ENCODE assay signal across 8 cellular contexts in genomic region chr9:94603259-94603776, GRCh38. TPM values are rescaled to one million over a fixed set of nuclear protein-coding genes. Genes with fewer than 3 reads are reported as not detected.
DNase-seq lines count a peak whose midpoint lies in the region; ATAC-seq and TF ChIP-seq lines count a peak whose summit lies in the region.

No MANE protein-coding gene starts in this region.

- H3K4me1 ChIP-seq in BE2C: no peaks in the 10 kb centered on the region

- H3K27me3 ChIP-seq in BE2C (no peaks in the 10 kb centered on the region), H7 (ENCODE audit: control insufficient read depth, insufficient read depth, low read length) (no peaks in the 10 kb centered on the region), dorsolateral prefrontal cortex (peaks cover 0 to 9% (median 0%) of the 10 kb centered on the region in 45 donors)

- no peak overlapping the region for H3K4me3 ChIP-seq in BE2C (ENCODE audit: low read depth, low read length)
- H3K4me3 ChIP-seq in H7 (ENCODE audit: insufficient read depth, low read depth, low read length): no peak overlapping the region
- peak overlapping the region in 20 of 59 donors; percentile 0 to 54 (median 26) for H3K4me3 ChIP-seq in dorsolateral prefrontal cortex

- intact Hi-C loops in dorsolateral prefrontal cortex (cut with DNase I): no loop called here

- H3K27ac ChIP-seq in dorsolateral prefrontal cortex: no peak overlapping the region

- DNase-seq in BE2C (peak; percentile 71), H7 (peak; percentile 94), NCI-H345 treated with DMSO at 0.1 percent for 48 hours (lab: John Stamatoyannopoulos, UW; ENCODE audit: unreplicated experiment) (peak; percentile 0), dorsolateral prefrontal cortex (peak; percentile 29 to 87 (median 59)), lung microvascular endothelial cell (ENCODE audit: low read depth in 2 of 2) (peak; percentile 53 to 54)
- DNase-seq in activated CD4-positive, alpha-beta T cell treated with anti-CD3 and anti-CD28 coated beads, Interleukin-2, amount 50 U/mL, for 1 hour: peak; percentile 70
- peak; percentile 57 to 62 (median 59) for DNase-seq in stimulated activated CD4-positive, alpha-beta T cell treated with anti-CD3 and anti-CD28 coated beads, TNF-alpha, amount 100 ng/mL, for 48 hours (ENCODE audit: low read depth in 3 of 3)

- no peak for ATAC-seq in GM18519 (IDR thresholded peaks at IDR 0.05; ENCODE audit: low FRiP score, unreplicated experiment)

- H3K36me3 ChIP-seq in BE2C (no peaks in the 10 kb centered on the region), H7 (replicated peaks; ENCODE audit: control insufficient read depth, insufficient read depth, low read length) (no peaks in the 10 kb centered on the region)

- no peaks in the 10 kb centered on the region for H3K9me3 ChIP-seq in BE2C

- TF ChIP-seq CTCF in BE2C (IDR thresholded peaks at IDR 0.05; ENCODE audit: low read depth, low read length) (peak; percentile 77), dorsolateral prefrontal cortex (IDR thresholded peaks at IDR 0.05 in 54 of 56, conservative IDR thresholded peaks at IDR 0.05 in 2 of 56; ENCODE audit: low read depth in 1 of 56, partially characterized antibody in 56 of 56) (peak in 55 of 56 donors; percentile 15 to 80 (median 58))

RNA-seq across cellular contexts. Expression of gene FBP2, which starts 9.7 kb away (rescaled TPM):
- polyA plus RNA-seq in BE2C (2012; ENCODE audit: insufficient read depth, insufficient read length, low read depth): 2.2 TPM
- not detected in 2 replicates for total RNA-seq in H7 (2014; rRNA removed; shearing (Covaris generic))
- total RNA-seq in dorsolateral prefrontal cortex (under 1 TPM in 1 of 120 experiments, not detected in 119; 0.40 TPM), lung microvascular endothelial cell (not detected in 2 replicates)

RNA-seq across cellular contexts. Expression of gene FBP1, which starts 36.0 kb away (rescaled TPM):
- polyA plus RNA-seq in BE2C (2012; ENCODE audit: insufficient read depth, insufficient read length, low read depth): not detected
- total RNA-seq in H7 (2014; rRNA removed; shearing (Covaris generic)): 5.4 and 7.5 TPM in 2 replicates
- total RNA-seq in dorsolateral prefrontal cortex (1 to 10 TPM in 84 of 120 experiments, under 1 TPM in 27, not detected in 9; 0.58 to 7.0 (median 1.4) TPM), lung microvascular endothelial cell (0.44 TPM in 1 of 2 replicates, not detected in the other)

RNA-seq across cellular contexts. Expression of gene PCAT7, which starts 48.4 kb away (rescaled TPM):
- polyA plus RNA-seq in BE2C (2012; ENCODE audit: insufficient read depth, insufficient read length, low read depth): 11.2 TPM
- total RNA-seq in H7 (2014; rRNA removed; shearing (Covaris generic)): 1.3 and 2.3 TPM in 2 replicates
- total RNA-seq in dorsolateral prefrontal cortex (1 to 10 TPM in 42 of 120 experiments, under 1 TPM in 64, not detected in 14; 0.14 to 2.3 (median 0.86) TPM), lung microvascular endothelial cell (not detected in 2 replicates)

Comparison
In these comparisons a context has a peak if more than half of its experiments do, and no peak if none do; other contexts are left out.
1. DNase-seq: peak in every context shown above with its lines; median percentile 94 in H7; 71 in BE2C; 70 in activated CD4-positive, alpha-beta T cell treated with anti-CD3 and anti-CD28 coated beads, Interleukin-2, amount 50 U/mL, for 1 hour; 59 in dorsolateral prefrontal cortex; 59 in stimulated activated CD4-positive, alpha-beta T cell treated with anti-CD3 and anti-CD28 coated beads, TNF-alpha, amount 100 ng/mL, for 48 hours; 54 in lung microvascular endothelial cell; 0 in NCI-H345 treated with DMSO at 0.1 percent for 48 hours.